ENCODE assay signal across 1 cellular context in the genomic region with DNA sequence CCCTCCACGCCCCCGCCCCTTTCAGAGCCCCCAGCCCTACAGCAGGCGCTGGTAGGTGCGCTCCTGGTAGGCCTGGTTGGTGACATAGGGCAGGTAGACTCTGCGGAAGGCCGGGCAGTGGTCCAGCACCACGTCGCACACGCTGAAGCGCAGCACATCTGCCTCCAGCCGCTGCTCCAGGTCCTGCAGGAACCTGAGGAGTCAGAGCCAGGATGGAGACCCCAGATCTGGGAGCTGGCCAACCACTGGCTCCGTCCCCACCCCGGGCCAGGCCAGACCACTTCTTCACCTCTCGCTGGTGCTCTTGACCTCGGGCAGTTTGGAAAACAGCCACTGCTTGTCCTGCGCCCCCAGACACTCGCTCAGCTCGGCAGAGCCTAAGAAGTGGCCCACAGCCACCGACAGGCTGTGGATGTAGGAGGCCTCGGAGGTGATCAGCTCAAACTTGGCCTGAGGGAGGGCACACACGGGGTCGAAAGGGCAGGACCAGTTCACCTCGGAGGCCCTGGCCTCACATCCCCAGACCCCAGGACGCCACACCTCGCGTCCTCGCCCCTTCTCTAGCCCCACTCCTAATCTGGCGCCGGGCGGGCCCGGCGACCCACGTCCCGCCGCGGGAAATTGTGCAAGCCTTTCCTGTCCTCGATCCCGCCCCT.
TF ChIP-seq lines count a peak whose summit lies in the region.

No MANE protein-coding gene starts in this region.

TF ChIP-seq in SK-N-SH, 30 proteins besides CTCF, POLR2A, EP300 and RAD21:
- TF ChIP-seq, protein P1, sequence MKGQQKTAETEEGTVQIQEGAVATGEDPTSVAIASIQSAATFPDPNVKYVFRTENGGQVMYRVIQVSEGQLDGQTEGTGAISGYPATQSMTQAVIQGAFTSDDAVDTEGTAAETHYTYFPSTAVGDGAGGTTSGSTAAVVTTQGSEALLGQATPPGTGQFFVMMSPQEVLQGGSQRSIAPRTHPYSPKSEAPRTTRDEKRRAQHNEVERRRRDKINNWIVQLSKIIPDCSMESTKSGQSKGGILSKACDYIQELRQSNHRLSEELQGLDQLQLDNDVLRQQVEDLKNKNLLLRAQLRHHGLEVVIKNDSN (IDR thresholded peaks at IDR 0.05; ENCODE audit: borderline replicate concordance, low read depth), result no peak
